ENCODE assay signal across 21 cellular contexts in genomic region chr22:20316217-20316843, GRCh38. TPM values are rescaled to one million over a fixed set of nuclear protein-coding genes. Genes with fewer than 3 reads are reported as not detected.
DNase-seq lines count a peak whose midpoint lies in the region; ATAC-seq and TF ChIP-seq lines count a peak whose summit lies in the region.
"Had no signal": no experiment of that assay in that cellular context is flagged by ENCODE, and none has a peak within 500 bp of the region (broad histone marks: within the 10 kb centered on the region; RNA-seq: fewer than 3 reads in every experiment).

No MANE protein-coding gene starts in this region.

- TF ChIP-seq POLR2A in Peyer's patch (IDR thresholded peaks at IDR 0.05) = no peak
- no peak for TF ChIP-seq POLR2A in sigmoid colon (IDR thresholded peaks at IDR 0.05)

- no peaks in the 10 kb centered on the region for H3K27me3 Mint-ChIP-seq in activated CD8-positive, alpha-beta T cell treated with anti-CD3 and anti-CD28 coated beads, Interleukin-2, amount 10 ng/mL, durations not matched to agents 7 days and 5 days (ENCODE audit: low read depth)
- no peaks in the 10 kb centered on the region for H3K27me3 Mint-ChIP-seq in activated CD8-positive, alpha-beta T cell treated with anti-CD3 and anti-CD28 coated beads for 36 hours

- H3K4me3 ChIP-seq in Peyer's patch = no peak overlapping the region
- H3K4me3 ChIP-seq in sigmoid colon = no peak overlapping the region
- H3K4me3 ChIP-seq in brain microvascular endothelial cell (ENCODE audit: low read depth, low read length) = no peak overlapping the region
- H3K4me3 ChIP-seq: GM23248, hepatocyte, SJCRH30 had no signal

- no peaks in the 10 kb centered on the region for H3K27me3 ChIP-seq in Peyer's patch
- H3K27me3 ChIP-seq in sigmoid colon = no peaks in the 10 kb centered on the region
- H3K27me3 ChIP-seq in brain microvascular endothelial cell (replicated peaks) = no peaks in the 10 kb centered on the region
- H3K27me3 ChIP-seq: hepatocyte, SJCRH30 had no signal

- TF ChIP-seq CTCF in activated CD8-positive, alpha-beta T cell treated with anti-CD3 and anti-CD28 coated beads for 36 hours (IDR thresholded peaks at IDR 0.05) = no peak
- TF ChIP-seq CTCF in Peyer's patch (IDR thresholded peaks at IDR 0.05) (no peak), sigmoid colon (IDR thresholded peaks at IDR 0.05) (no peak), brain microvascular endothelial cell (IDR thresholded peaks at IDR 0.05; ENCODE audit: low read depth, low read length, missing control alignments) (no peak)

- peaks cover 26% of the 10 kb centered on the region for H3K4me1 Mint-ChIP-seq in activated CD8-positive, alpha-beta T cell treated with anti-CD3 and anti-CD28 coated beads, Interleukin-2, amount 10 ng/mL, durations not matched to agents 7 days and 5 days (ENCODE audit: low read depth)
- H3K4me1 Mint-ChIP-seq in activated CD8-positive, alpha-beta T cell treated with anti-CD3 and anti-CD28 coated beads for 36 hours (ENCODE audit: low read depth) = peaks cover 23% of the 10 kb centered on the region

- in situ Hi-C loops in brain microvascular endothelial cell (cut with HindIII; ENCODE audit: low pct_ligation_motif_present, low sequenced_read_pairs) = no loop called here

- ATAC-seq in activated CD8-positive, alpha-beta T cell treated with anti-CD3 and anti-CD28 coated beads, Interleukin-2, amount 10 ng/mL, durations not matched to agents 7 days and 5 days = no peak
- ATAC-seq in activated CD8-positive, alpha-beta T cell treated with anti-CD3 and anti-CD28 coated beads for 36 hours = no peak
- no peak for ATAC-seq in left lobe of liver

- POLR2A ChIA-PET in activated CD8-positive, alpha-beta T cell treated with anti-CD3 and anti-CD28 coated beads, Interleukin-2, amount 10 ng/mL, durations not matched to agents 7 days and 5 days (lab: Charles Lee) = no interaction called here
- POLR2A ChIA-PET in activated CD8-positive, alpha-beta T cell treated with anti-CD3 and anti-CD28 coated beads for 36 hours (lab: Charles Lee) = interaction anchor here (0.7 to 0.8 kb wide), 2 partner anchors 77 to 89 kb away, joined by 3 read pairs; partner anchors contain the start of gene ZNF74

- peaks cover 0 to 35% (median 7%) of the 10 kb centered on the region in 4 donors for H3K4me1 ChIP-seq in Peyer's patch
- H3K4me1 ChIP-seq in sigmoid colon = peaks cover 0 to 41% (median 34%) of the 10 kb centered on the region in 4 donors
- H3K4me1 ChIP-seq: SJCRH30 had no signal

- H3K36me3 ChIP-seq in Peyer's patch = no peaks in the 10 kb centered on the region
- H3K36me3 ChIP-seq in sigmoid colon = peaks cover 0 to 6% (median 0%) of the 10 kb centered on the region in 4 donors
- H3K36me3 ChIP-seq in brain microvascular endothelial cell (replicated peaks) = no peaks in the 10 kb centered on the region
- H3K36me3 ChIP-seq: SJCRH30 had no signal

- H3K27ac Mint-ChIP-seq in activated CD8-positive, alpha-beta T cell treated with anti-CD3 and anti-CD28 coated beads, Interleukin-2, amount 10 ng/mL, durations not matched to agents 7 days and 5 days = no peak overlapping the region
- H3K27ac Mint-ChIP-seq in activated CD8-positive, alpha-beta T cell treated with anti-CD3 and anti-CD28 coated beads for 36 hours = no peak overlapping the region
- H3K27ac Mint-ChIP-seq: activated T-helper 1 cell treated with anti-CD3 and anti-CD28 coated beads, Interleukin-12 subunit alpha, Interleukin-12 subunit beta, Interleukin-2, Interleukin-4 antibody, amounts not matched to agents 30 ng/mL and 10 ng/mL and 1 ng/mL, durations not matched to agents 14 hours and 24 hours and 36 hours had no signal

- no peaks in the 10 kb centered on the region for H3K9me3 ChIP-seq in Peyer's patch
- H3K9me3 ChIP-seq in sigmoid colon = no peaks in the 10 kb centered on the region
- H3K9me3 ChIP-seq: SJCRH30 had no signal

- H3K9me3 Mint-ChIP-seq in activated CD8-positive, alpha-beta T cell treated with anti-CD3 and anti-CD28 coated beads, Interleukin-2, amount 10 ng/mL, durations not matched to agents 7 days and 5 days (ENCODE audit: insufficient read depth) = no peaks in the 10 kb centered on the region
- H3K9me3 Mint-ChIP-seq in activated CD8-positive, alpha-beta T cell treated with anti-CD3 and anti-CD28 coated beads for 36 hours = no peaks in the 10 kb centered on the region
- H3K9me3 Mint-ChIP-seq: activated T-helper 1 cell treated with anti-CD3 and anti-CD28 coated beads, Interleukin-12 subunit alpha, Interleukin-12 subunit beta, Interleukin-2, Interleukin-4 antibody, amounts not matched to agents 30 ng/mL and 10 ng/mL and 1 ng/mL, durations not matched to agents 14 hours and 24 hours and 36 hours had no signal

- H3K27ac ChIP-seq in Peyer's patch = no peak overlapping the region
- no peak overlapping the region for H3K27ac ChIP-seq in sigmoid colon
- no peak overlapping the region for H3K27ac ChIP-seq in brain microvascular endothelial cell
- H3K27ac ChIP-seq: C4-2B, GM23248, hepatocyte, SJCRH30 had no signal

- H3K4me3 Mint-ChIP-seq in activated CD8-positive, alpha-beta T cell treated with anti-CD3 and anti-CD28 coated beads, Interleukin-2, amount 10 ng/mL, durations not matched to agents 7 days and 5 days = no peak overlapping the region
- no peak overlapping the region for H3K4me3 Mint-ChIP-seq in activated CD8-positive, alpha-beta T cell treated with anti-CD3 and anti-CD28 coated beads for 36 hours
- H3K4me3 Mint-ChIP-seq: activated T-helper 1 cell treated with anti-CD3 and anti-CD28 coated beads, Interleukin-12 subunit alpha, Interleukin-12 subunit beta, Interleukin-2, Interleukin-4 antibody, amounts not matched to agents 30 ng/mL and 10 ng/mL and 1 ng/mL, durations not matched to agents 14 hours and 24 hours and 36 hours had no signal

- intact Hi-C loops in activated CD8-positive, alpha-beta T cell treated with anti-CD3 and anti-CD28 coated beads for 36 hours (cut with micrococcal nuclease) = no loop called here
- intact Hi-C loops in sigmoid colon (cut with DNase I) = no loop called here

- WGBS in sigmoid colon, 2 donors = 91 to 93% methylated on average over 12 of the region's 12 CpGs

- TF ChIP-seq EP300 in sigmoid colon (IDR thresholded peaks at IDR 0.05) = no peak

- peak; percentile 12 for DNase-seq in activated CD8-positive, alpha-beta T cell treated with anti-CD3 and anti-CD28 coated beads, Interleukin-2, amount 10 ng/mL, durations not matched to agents 7 days and 5 days
- no peak for DNase-seq in activated CD8-positive, alpha-beta T cell treated with anti-CD3 and anti-CD28 coated beads for 36 hours
- DNase-seq in Peyer's patch (peak in 2 of 3 donors; percentile 38 to 39), left lobe of liver (ENCODE audit: low spot score) (peak; percentile 45), sigmoid colon (peak; percentile 58), GM19240 (ENCODE audit: insufficient read length, low spot score) (no peak), D341Med (ENCODE audit: low spot score) (no peak), brain microvascular endothelial cell (no peak)
- DNase-seq: caudate nucleus; effector CD8-positive, alpha-beta T cell; GM23248; IMR-90; NCI-H2029 treated with DMSO at 0.1 percent for 48 hours; NCI-H524; SJCRH30; stimulated activated CD4-positive, alpha-beta T cell treated with anti-CD3 and anti-CD28 coated beads, Interleukin-12 subunit alpha, Interleukin-12 subunit beta, amount 100 ng/mL, for 4 hours; stimulated activated naive CD4-positive, alpha-beta T cell; T-helper 9 cell had no signal

- CTCF ChIA-PET in activated CD8-positive, alpha-beta T cell treated with anti-CD3 and anti-CD28 coated beads, Interleukin-2, amount 10 ng/mL, durations not matched to agents 7 days and 5 days (lab: Charles Lee) = interaction anchor here (1.5 kb wide), 1 partner anchor 21 kb away, joined by 9 read pairs; no protein-coding TSS in a partner anchor
- CTCF ChIA-PET in activated CD8-positive, alpha-beta T cell treated with anti-CD3 and anti-CD28 coated beads for 36 hours (lab: Charles Lee) = interaction anchor here (0.8 to 0.9 kb wide), 2 partner anchors 77 to 88 kb away, joined by 3 read pairs; partner anchors contain the start of gene ZNF74

- no peaks in the 10 kb centered on the region for H3K36me3 Mint-ChIP-seq in activated CD8-positive, alpha-beta T cell treated with anti-CD3 and anti-CD28 coated beads, Interleukin-2, amount 10 ng/mL, durations not matched to agents 7 days and 5 days (ENCODE audit: low read depth)
- H3K36me3 Mint-ChIP-seq in activated CD8-positive, alpha-beta T cell treated with anti-CD3 and anti-CD28 coated beads for 36 hours (ENCODE audit: low read depth) = no peaks in the 10 kb centered on the region

RNA-seq across cellular contexts. Expression of gene DGCR6L, which starts 3.5 kb away (rescaled TPM):
- total RNA-seq in activated CD8-positive, alpha-beta T cell treated with anti-CD3 and anti-CD28 coated beads, Interleukin-2, amount 10 ng/mL, durations not matched to agents 7 days and 5 days = 10 to 100 TPM; 50.4 to 56.3 TPM
- 10 to 100 TPM; 30.7 to 32.0 TPM for total RNA-seq in activated CD8-positive, alpha-beta T cell treated with anti-CD3 and anti-CD28 coated beads for 36 hours
- total RNA-seq in Peyer's patch (10 to 100 TPM; 21.3 to 38.9 (median 31.9) TPM), left lobe of liver (60.2 TPM), sigmoid colon (10 to 100 TPM; 62.3 to 88.6 (median 69.8) TPM)
- 10 to 100 TPM; 38.6 to 72.7 (median 54.6) TPM for polyA plus RNA-seq in sigmoid colon

RNA-seq across cellular contexts. Expression of gene RTN4R, which starts 48.2 kb away (rescaled TPM):
- 1 to 10 TPM; 3.7 to 3.8 TPM for total RNA-seq in activated CD8-positive, alpha-beta T cell treated with anti-CD3 and anti-CD28 coated beads, Interleukin-2, amount 10 ng/mL, durations not matched to agents 7 days and 5 days
- total RNA-seq in activated CD8-positive, alpha-beta T cell treated with anti-CD3 and anti-CD28 coated beads for 36 hours = 1 to 10 TPM; 2.8 to 3.7 TPM
- total RNA-seq in Peyer's patch (1 to 10 TPM; 5.2 to 9.1 (median 5.7) TPM), left lobe of liver (10.9 TPM), sigmoid colon (under 1 TPM in 2 of 4 donors, not detected in 2; 0.36 to 0.83 TPM)
- 1 to 10 TPM in 2 of 3 donors, under 1 TPM in 1; 0.60 to 4.3 (median 1.4) TPM for polyA plus RNA-seq in sigmoid colon
- total RNA-seq: GM23248 had no signal

Comparison
In these comparisons a context has a peak if more than half of its experiments do, and no peak if none do; other contexts are left out.
1. DNase-seq: peak in activated CD8-positive, alpha-beta T cell treated with anti-CD3 and anti-CD28 coated beads, Interleukin-2, amount 10 ng/mL, durations not matched to agents 7 days and 5 days (single experiment), Peyer's patch (2 of 3), left lobe of liver (single experiment) and sigmoid colon (single experiment); none in activated CD8-positive, alpha-beta T cell treated with anti-CD3 and anti-CD28 coated beads for 36 hours (single experiment), GM19240 (single experiment), D341Med (single experiment) and brain microvascular endothelial cell (single experiment).